1 cellular context compared by ENCODE assay signal in the genomic region with DNA sequence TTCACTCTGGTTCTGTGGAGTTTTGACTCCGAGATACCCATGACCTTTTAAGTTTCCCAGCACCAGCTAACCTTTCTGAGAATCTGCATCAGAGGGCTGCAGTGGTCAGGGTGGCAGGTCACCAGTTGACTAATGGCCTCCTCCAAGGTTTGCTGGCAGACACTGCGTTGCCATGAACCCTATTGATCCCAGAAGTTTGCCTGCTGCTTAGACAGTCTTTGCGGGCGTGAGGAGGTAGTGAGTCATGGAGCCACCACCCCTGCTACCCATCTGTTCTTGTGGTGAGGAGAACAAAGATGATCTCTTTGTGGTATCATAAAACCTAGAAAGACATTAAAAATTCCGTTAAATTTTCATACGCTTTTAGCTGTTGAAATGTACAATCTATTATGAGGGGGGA.
TF ChIP-seq lines count a peak whose summit lies in the region.

No MANE protein-coding gene starts in this region.

TF ChIP-seq in HCT116, 20 proteins besides CTCF, POLR2A, EP300 and RAD21 (continued from another document):
- TF ChIP-seq, protein P1, sequence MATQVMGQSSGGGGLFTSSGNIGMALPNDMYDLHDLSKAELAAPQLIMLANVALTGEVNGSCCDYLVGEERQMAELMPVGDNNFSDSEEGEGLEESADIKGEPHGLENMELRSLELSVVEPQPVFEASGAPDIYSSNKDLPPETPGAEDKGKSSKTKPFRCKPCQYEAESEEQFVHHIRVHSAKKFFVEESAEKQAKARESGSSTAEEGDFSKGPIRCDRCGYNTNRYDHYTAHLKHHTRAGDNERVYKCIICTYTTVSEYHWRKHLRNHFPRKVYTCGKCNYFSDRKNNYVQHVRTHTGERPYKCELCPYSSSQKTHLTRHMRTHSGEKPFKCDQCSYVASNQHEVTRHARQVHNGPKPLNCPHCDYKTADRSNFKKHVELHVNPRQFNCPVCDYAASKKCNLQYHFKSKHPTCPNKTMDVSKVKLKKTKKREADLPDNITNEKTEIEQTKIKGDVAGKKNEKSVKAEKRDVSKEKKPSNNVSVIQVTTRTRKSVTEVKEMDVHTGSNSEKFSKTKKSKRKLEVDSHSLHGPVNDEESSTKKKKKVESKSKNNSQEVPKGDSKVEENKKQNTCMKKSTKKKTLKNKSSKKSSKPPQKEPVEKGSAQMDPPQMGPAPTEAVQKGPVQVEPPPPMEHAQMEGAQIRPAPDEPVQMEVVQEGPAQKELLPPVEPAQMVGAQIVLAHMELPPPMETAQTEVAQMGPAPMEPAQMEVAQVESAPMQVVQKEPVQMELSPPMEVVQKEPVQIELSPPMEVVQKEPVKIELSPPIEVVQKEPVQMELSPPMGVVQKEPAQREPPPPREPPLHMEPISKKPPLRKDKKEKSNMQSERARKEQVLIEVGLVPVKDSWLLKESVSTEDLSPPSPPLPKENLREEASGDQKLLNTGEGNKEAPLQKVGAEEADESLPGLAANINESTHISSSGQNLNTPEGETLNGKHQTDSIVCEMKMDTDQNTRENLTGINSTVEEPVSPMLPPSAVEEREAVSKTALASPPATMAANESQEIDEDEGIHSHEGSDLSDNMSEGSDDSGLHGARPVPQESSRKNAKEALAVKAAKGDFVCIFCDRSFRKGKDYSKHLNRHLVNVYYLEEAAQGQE (IDR thresholded peaks at IDR 0.05; ENCODE audit: low read depth) = no peak
- no peak for TF ChIP-seq EZH2phosphoT487 (IDR thresholded peaks at IDR 0.05; ENCODE audit: borderline replicate concordance)
- TF ChIP-seq CBX3 (IDR thresholded peaks at IDR 0.05; ENCODE audit: low read depth) = peak; percentile 75
- TF ChIP-seq JUND (IDR thresholded peaks at IDR 0.05) = peak; percentile 74
- TF ChIP-seq ZFX (IDR thresholded peaks at IDR 0.05) = no peak
- no peak for TF ChIP-seq POLR2AphosphoS5 (IDR thresholded peaks at IDR 0.05; ENCODE audit: low read depth, low read length)
- TF ChIP-seq ELF1 (IDR thresholded peaks at IDR 0.05; ENCODE audit: borderline replicate concordance, low read depth) = no peak
- no peak for TF ChIP-seq EGR1 (IDR thresholded peaks at IDR 0.05; ENCODE audit: low read depth)
- no peak for TF ChIP-seq CEBPB (IDR thresholded peaks at IDR 0.05; ENCODE audit: low read depth)
- TF ChIP-seq SP1 (IDR thresholded peaks at IDR 0.05; ENCODE audit: low read depth) = peak; percentile 63
- TF ChIP-seq, protein P2, sequence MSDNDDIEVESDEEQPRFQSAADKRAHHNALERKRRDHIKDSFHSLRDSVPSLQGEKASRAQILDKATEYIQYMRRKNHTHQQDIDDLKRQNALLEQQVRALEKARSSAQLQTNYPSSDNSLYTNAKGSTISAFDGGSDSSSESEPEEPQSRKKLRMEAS (IDR thresholded peaks at IDR 0.05) = peak; percentile 53
- TF ChIP-seq, protein P3, sequence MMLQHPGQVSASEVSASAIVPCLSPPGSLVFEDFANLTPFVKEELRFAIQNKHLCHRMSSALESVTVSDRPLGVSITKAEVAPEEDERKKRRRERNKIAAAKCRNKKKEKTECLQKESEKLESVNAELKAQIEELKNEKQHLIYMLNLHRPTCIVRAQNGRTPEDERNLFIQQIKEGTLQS (IDR thresholded peaks at IDR 0.05) = no peak
- peak; percentile 18 for TF ChIP-seq TCF7L2 (IDR thresholded peaks at IDR 0.05; ENCODE audit: borderline replicate concordance, extremely low read depth, insufficient read depth, insufficient read length)
